ENCODE assay signal across 8 cellular contexts in the genomic region with DNA sequence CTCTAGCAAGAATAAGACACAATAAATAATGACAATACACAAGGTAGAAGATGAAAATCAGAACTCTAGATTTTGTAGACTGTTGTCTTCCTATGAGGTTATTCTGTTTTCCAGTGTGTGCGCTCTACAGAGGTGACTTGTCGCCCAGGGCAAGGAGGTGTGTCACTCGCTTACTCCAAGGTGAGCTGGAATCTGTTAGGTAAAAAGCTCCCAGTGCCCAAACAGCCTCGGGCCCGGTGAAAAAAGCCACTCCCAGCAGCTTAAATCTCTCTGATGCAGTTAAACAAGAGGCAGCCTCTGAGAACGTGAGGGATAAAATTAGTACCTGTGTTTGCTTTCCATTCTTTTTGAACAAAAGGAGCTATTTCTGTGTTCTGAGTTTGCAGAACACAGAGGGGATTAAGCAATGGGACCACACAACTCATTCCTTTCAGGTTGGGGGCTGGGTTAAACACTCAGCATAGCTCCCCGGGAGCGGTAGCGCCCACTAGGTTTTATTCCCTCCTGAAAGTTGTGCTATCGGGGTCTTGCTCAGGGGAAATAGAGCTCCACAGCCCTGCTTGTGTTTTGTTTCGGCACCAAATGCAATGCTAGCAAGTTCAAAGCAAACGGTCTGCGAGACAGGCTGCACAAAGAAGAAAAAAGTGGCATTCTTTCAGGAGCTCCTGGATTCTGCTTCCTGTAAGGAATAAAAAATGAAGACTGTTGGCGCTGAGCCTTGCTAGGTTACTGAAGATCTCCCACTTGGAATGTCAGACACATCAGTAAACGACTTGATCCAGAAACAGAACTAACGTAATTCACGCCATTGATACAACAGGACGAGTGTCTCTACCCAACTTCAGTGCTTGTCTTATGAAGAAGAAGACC.
A peak's percentile ranks its signal among the peaks of the same experiment; 100 is the strongest.
DNase-seq lines count a peak whose midpoint lies in the region; ATAC-seq and TF ChIP-seq lines count a peak whose summit lies in the region.

No MANE protein-coding gene starts in this region.

- DNase-seq in NCI-H510A treated with DMSO at 0.1 percent for 48 hours (lab: John Stamatoyannopoulos, UW) (peak; percentile 87), NCI-H510A (lab: John Stamatoyannopoulos, UW) (no peak), WTC11 (ENCODE audit: low spot score) (no peak), left lobe of liver (ENCODE audit: low spot score) (no peak), RKO (ENCODE audit: low spot score) (no peak)

- H3K4me1 ChIP-seq in subcutaneous abdominal adipose tissue (ENCODE audit: control insufficient read depth in 5 of 5, insufficient read depth in 5 of 5, low read length in 5 of 5): peaks cover 0 to 19% (median 13%) of the 10 kb centered on the region in 5 donors

- no peak overlapping the region for H3K27ac ChIP-seq in subcutaneous abdominal adipose tissue (ENCODE audit: low read depth, low read length)

- no peaks in the 10 kb centered on the region for H3K9me3 Mint-ChIP-seq in WTC11

- H3K9me3 ChIP-seq in subcutaneous abdominal adipose tissue (ENCODE audit: control insufficient read depth in 5 of 5, low read length in 5 of 5): no peaks in the 10 kb centered on the region

- H3K9ac ChIP-seq in subcutaneous abdominal adipose tissue (ENCODE audit: low read length in 5 of 5): peak overlapping the region in 2 of 5 donors; percentile 44 to 63

- peaks cover 25% of the 10 kb centered on the region for H3K4me1 Mint-ChIP-seq in WTC11

- H3K36me3 Mint-ChIP-seq in WTC11: no peaks in the 10 kb centered on the region

- H3K4me3 ChIP-seq in subcutaneous abdominal adipose tissue (ENCODE audit: low read depth in 1 of 5, low read length in 5 of 5): peak overlapping the region; percentile 4 to 59 (median 33)

- H3K27me3 ChIP-seq in subcutaneous abdominal adipose tissue (ENCODE audit: control insufficient read depth in 5 of 5, insufficient read depth in 4 of 5, low read length in 5 of 5): peaks cover 0 to 13% (median 3%) of the 10 kb centered on the region in 5 donors

- H3K27me3 Mint-ChIP-seq in WTC11 (ENCODE audit: low read depth): peaks cover 36% of the 10 kb centered on the region

- H3K4me3 Mint-ChIP-seq in WTC11: peak overlapping the region; percentile 54

- TF ChIP-seq CTCF in WTC11 (IDR thresholded peaks at IDR 0.05): no peak

- CTCF ChIA-PET in WTC11 (lab: Charles Lee): interaction anchor here (0.8 to 2.6 kb wide), 16 partner anchors 10 to 449 kb away, joined by 3 to 14 read pairs (median 5); no protein-coding TSS in a partner anchor

- ATAC-seq in WTC11 (peak; percentile 78), left lobe of liver (peak; percentile 60), HG03565 (IDR thresholded peaks at IDR 0.05; ENCODE audit: unreplicated experiment) (no peak), GM18520 (IDR thresholded peaks at IDR 0.05; ENCODE audit: unreplicated experiment) (no peak)

- H3K36me3 ChIP-seq in subcutaneous abdominal adipose tissue (ENCODE audit: control insufficient read depth in 5 of 5, insufficient read depth in 5 of 5, low read length in 5 of 5): no peaks in the 10 kb centered on the region

- POLR2A ChIA-PET in WTC11 (lab: Charles Lee): interaction anchor here (0.8 to 0.9 kb wide), 2 partner anchors 35 to 165 kb away, joined by 3 read pairs; no protein-coding TSS in a partner anchor

- no peak overlapping the region for H3K27ac Mint-ChIP-seq in WTC11

TF ChIP-seq in WTC11, 78 proteins besides CTCF, POLR2A, EP300 and RAD21 (continues in another document):
- TF ChIP-seq ZBTB21 (CRISPR knock-in tag; IDR thresholded peaks at IDR 0.05; ENCODE audit: borderline replicate concordance) (no peak), PRRX2 (CRISPR knock-in tag; IDR thresholded peaks at IDR 0.05) (no peak), GRHL2 (CRISPR knock-in tag; IDR thresholded peaks at IDR 0.05; ENCODE audit: insufficient replicate concordance, severe bottlenecking) (no peak), ZNF232 (CRISPR knock-in tag; IDR thresholded peaks at IDR 0.05) (no peak), NFE2L1 (CRISPR knock-in tag; IDR thresholded peaks at IDR 0.05) (no peak), NR3C1 (CRISPR knock-in tag; conservative IDR thresholded peaks at IDR 0.05; ENCODE audit: low read depth) (no peak), ATF1 (CRISPR knock-in tag; IDR thresholded peaks at IDR 0.05) (no peak), ZNF219 (CRISPR knock-in tag; IDR thresholded peaks at IDR 0.05; ENCODE audit: borderline replicate concordance) (no peak)
- TF ChIP-seq, protein P1, sequence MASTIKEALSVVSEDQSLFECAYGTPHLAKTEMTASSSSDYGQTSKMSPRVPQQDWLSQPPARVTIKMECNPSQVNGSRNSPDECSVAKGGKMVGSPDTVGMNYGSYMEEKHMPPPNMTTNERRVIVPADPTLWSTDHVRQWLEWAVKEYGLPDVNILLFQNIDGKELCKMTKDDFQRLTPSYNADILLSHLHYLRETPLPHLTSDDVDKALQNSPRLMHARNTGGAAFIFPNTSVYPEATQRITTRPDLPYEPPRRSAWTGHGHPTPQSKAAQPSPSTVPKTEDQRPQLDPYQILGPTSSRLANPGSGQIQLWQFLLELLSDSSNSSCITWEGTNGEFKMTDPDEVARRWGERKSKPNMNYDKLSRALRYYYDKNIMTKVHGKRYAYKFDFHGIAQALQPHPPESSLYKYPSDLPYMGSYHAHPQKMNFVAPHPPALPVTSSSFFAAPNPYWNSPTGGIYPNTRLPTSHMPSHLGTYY (CRISPR knock-in tag; IDR thresholded peaks at IDR 0.05): no peak
- TF ChIP-seq, protein P2, sequence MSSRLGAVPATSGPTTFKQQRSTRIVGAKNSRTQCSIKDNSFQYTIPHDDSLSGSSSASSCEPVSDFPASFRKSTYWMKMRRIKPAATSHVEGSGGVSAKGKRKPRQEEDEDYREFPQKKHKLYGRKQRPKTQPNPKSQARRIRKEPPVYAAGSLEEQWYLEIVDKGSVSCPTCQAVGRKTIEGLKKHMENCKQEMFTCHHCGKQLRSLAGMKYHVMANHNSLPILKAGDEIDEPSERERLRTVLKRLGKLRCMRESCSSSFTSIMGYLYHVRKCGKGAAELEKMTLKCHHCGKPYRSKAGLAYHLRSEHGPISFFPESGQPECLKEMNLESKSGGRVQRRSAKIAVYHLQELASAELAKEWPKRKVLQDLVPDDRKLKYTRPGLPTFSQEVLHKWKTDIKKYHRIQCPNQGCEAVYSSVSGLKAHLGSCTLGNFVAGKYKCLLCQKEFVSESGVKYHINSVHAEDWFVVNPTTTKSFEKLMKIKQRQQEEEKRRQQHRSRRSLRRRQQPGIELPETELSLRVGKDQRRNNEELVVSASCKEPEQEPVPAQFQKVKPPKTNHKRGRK (CRISPR knock-in tag; IDR thresholded peaks at IDR 0.05; ENCODE audit: borderline replicate concordance): no peak
- TF ChIP-seq, protein P3, sequence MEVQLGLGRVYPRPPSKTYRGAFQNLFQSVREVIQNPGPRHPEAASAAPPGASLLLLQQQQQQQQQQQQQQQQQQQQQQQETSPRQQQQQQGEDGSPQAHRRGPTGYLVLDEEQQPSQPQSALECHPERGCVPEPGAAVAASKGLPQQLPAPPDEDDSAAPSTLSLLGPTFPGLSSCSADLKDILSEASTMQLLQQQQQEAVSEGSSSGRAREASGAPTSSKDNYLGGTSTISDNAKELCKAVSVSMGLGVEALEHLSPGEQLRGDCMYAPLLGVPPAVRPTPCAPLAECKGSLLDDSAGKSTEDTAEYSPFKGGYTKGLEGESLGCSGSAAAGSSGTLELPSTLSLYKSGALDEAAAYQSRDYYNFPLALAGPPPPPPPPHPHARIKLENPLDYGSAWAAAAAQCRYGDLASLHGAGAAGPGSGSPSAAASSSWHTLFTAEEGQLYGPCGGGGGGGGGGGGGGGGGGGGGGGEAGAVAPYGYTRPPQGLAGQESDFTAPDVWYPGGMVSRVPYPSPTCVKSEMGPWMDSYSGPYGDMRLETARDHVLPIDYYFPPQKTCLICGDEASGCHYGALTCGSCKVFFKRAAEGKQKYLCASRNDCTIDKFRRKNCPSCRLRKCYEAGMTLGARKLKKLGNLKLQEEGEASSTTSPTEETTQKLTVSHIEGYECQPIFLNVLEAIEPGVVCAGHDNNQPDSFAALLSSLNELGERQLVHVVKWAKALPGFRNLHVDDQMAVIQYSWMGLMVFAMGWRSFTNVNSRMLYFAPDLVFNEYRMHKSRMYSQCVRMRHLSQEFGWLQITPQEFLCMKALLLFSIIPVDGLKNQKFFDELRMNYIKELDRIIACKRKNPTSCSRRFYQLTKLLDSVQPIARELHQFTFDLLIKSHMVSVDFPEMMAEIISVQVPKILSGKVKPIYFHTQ (CRISPR knock-in tag; IDR thresholded peaks at IDR 0.05): no peak
- TF ChIP-seq, protein P4, sequence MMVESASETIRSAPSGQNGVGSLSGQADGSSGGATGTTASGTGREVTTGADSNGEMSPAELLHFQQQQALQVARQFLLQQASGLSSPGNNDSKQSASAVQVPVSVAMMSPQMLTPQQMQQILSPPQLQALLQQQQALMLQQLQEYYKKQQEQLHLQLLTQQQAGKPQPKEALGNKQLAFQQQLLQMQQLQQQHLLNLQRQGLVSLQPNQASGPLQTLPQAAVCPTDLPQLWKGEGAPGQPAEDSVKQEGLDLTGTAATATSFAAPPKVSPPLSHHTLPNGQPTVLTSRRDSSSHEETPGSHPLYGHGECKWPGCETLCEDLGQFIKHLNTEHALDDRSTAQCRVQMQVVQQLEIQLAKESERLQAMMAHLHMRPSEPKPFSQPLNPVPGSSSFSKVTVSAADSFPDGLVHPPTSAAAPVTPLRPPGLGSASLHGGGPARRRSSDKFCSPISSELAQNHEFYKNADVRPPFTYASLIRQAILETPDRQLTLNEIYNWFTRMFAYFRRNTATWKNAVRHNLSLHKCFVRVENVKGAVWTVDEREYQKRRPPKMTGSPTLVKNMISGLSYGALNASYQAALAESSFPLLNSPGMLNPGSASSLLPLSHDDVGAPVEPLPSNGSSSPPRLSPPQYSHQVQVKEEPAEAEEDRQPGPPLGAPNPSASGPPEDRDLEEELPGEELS (CRISPR knock-in tag; IDR thresholded peaks at IDR 0.05): no peak

Comparison
In these comparisons a context has a peak if more than half of its experiments do, and no peak if none do; other contexts are left out.
1. ATAC-seq: peak in WTC11 (single experiment) and left lobe of liver (single experiment); none in HG03565 (single experiment) and GM18520 (single experiment).